In the genomic region with DNA sequence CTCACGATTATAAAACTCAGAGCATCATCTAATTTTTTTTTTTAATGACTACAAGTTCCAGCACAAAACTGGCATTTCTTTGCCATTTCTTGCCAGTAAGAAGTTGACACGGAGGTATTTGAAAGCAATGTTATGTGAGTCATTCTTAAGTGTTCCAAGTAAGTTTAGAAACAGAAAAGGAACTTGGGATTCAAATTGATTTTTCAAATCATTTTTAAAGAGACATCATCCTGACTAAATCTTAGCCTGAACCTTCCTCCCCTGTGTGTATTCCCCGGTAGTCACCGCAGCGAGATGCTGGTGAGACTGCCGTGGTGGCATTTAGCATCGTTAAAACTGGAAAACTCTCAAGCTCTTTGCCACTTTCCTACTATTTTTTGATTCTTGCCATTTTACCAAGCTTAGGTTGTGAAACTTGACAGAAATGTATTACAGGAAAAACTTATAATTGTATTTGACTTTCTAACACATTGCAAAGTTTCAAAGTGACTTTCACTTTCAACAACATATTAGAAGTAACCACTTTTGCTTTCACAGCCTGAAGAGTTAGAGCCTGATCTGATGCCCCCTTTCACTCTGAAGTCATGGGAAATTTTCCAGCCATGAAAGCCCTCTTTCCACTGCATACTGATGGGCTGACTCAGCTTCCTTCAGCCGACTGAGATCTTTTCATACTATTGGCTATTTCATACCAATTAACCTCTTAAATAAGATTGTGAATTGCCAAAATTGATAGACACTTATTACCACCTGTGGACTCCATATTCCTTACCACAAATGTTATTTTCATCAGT, we compare ENCODE assay signal across 8 cellular contexts.
A peak's percentile ranks its signal among the peaks of the same experiment; 100 is the strongest.
DNase-seq lines count a peak whose midpoint lies in the region; ATAC-seq, FAIRE-seq and TF ChIP-seq lines count a peak whose summit lies in the region.

No MANE protein-coding gene starts in this region.

- DNase-seq in GM13976 (ENCODE audit: low spot score) (peak; percentile 68), RCC 7860 (ENCODE audit: low spot score) (peak; percentile 76), coronary artery (ENCODE audit: low spot score) (no peak), osteoblast (ENCODE audit: insufficient read length, low spot score, missing footprints) (peak; percentile 93), cerebellar cortex (ENCODE audit: low spot score) (no peak), NCI-H82 treated with DMSO at 0.1 percent for 48 hours (lab: John Stamatoyannopoulos, UW; ENCODE audit: unreplicated experiment) (no peak)

- no peak for TF ChIP-seq CTCF in GM13976 (IDR thresholded peaks at IDR 0.05; ENCODE audit: borderline replicate concordance, control extremely low read depth, extremely low read depth, insufficient read depth, missing control alignments)
- TF ChIP-seq CTCF in coronary artery (IDR thresholded peaks at IDR 0.05) = no peak
- TF ChIP-seq CTCF in osteoblast (IDR thresholded peaks at IDR 0.05; ENCODE audit: extremely low read depth, low read depth, low read length) = peak; percentile 8

- H3K27ac ChIP-seq in coronary artery = peak overlapping the region; percentile 79 to 87
- peak overlapping the region; percentile 99 for H3K27ac ChIP-seq in osteoblast (ENCODE audit: low read depth, low read length)

- peak overlapping the region; percentile 21 for H2AFZ ChIP-seq in osteoblast (ENCODE audit: low read length)

- in situ Hi-C loops in GM13976 (cut with MboI; ENCODE audit: low sequenced_read_pairs, unreplicated experiment) = no loop called here

- H4K20me1 ChIP-seq in osteoblast (ENCODE audit: insufficient read depth, low read length) = no peaks in the 10 kb centered on the region

- no peaks in the 10 kb centered on the region for H3K9me3 ChIP-seq in osteoblast (ENCODE audit: low read depth, low read length)

- no peaks in the 10 kb centered on the region for H3K79me2 ChIP-seq in osteoblast (ENCODE audit: insufficient read depth, low read length)

- ATAC-seq in HG02571 (IDR thresholded peaks at IDR 0.05; ENCODE audit: unreplicated experiment) = peak; percentile 74
- ATAC-seq in HG03521 (IDR thresholded peaks at IDR 0.05; ENCODE audit: unreplicated experiment) = no peak

- no peaks in the 10 kb centered on the region for H3K36me3 ChIP-seq in osteoblast (ENCODE audit: insufficient read depth, low read length)

- FAIRE-seq in RCC 7860 (lab: Jason Lieb, UNC) = peak; percentile 90

- peak overlapping the region; percentile 89 for H3K4me2 ChIP-seq in osteoblast (ENCODE audit: insufficient read depth, low read length)

- peaks cover 31% of the 10 kb centered on the region for H3K4me1 ChIP-seq in osteoblast (ENCODE audit: insufficient read depth, low read length)

- no peaks in the 10 kb centered on the region for H3K27me3 ChIP-seq in osteoblast (ENCODE audit: insufficient read depth, low read length)

- peak overlapping the region; percentile 62 for H3K4me3 ChIP-seq in coronary artery
- peak overlapping the region; percentile 71 for H3K4me3 ChIP-seq in osteoblast (ENCODE audit: insufficient read depth, low read length)

Comparison
In these comparisons a context has a peak if more than half of its experiments do, and no peak if none do; other contexts are left out.
1. DNase-seq: peak in GM13976 (single experiment), RCC 7860 (single experiment) and osteoblast (single experiment); none in coronary artery (single experiment), cerebellar cortex (single experiment) and NCI-H82 treated with DMSO at 0.1 percent for 48 hours (single experiment).